In genomic region chr11:75365711-75366181, GRCh38 we compare ENCODE assay signal across 1 cellular context.
TF ChIP-seq lines count a peak whose summit lies in the region.

No MANE protein-coding gene starts in this region.

TF ChIP-seq in SK-N-SH treated with all-trans-retinoic acid at 6 μM for 48 hours, 23 proteins besides CTCF, POLR2A, EP300 and RAD21 (continued from another document):
- TF ChIP-seq, protein P1, sequence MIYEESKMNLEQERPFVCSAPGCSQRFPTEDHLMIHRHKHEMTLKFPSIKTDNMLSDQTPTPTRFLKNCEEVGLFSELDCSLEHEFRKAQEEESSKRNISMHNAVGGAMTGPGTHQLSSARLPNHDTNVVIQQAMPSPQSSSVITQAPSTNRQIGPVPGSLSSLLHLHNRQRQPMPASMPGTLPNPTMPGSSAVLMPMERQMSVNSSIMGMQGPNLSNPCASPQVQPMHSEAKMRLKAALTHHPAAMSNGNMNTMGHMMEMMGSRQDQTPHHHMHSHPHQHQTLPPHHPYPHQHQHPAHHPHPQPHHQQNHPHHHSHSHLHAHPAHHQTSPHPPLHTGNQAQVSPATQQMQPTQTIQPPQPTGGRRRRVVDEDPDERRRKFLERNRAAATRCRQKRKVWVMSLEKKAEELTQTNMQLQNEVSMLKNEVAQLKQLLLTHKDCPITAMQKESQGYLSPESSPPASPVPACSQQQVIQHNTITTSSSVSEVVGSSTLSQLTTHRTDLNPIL (CRISPR knock-in tag; IDR thresholded peaks at IDR 0.05; ENCODE audit: low read depth): no peak
TF ChIP-seq in SK-N-SH treated with all-trans-retinoic acid at 6 μM for 48 hours: peak in this region for 0.
